Comparison of ENCODE assay signal across 2 cellular contexts in genomic region chr3:120502116-120502515, GRCh38.
TF ChIP-seq lines count a peak whose summit lies in the region.

No MANE protein-coding gene starts in this region.

TF ChIP-seq in HepG2, 621 proteins besides CTCF, POLR2A, EP300 and RAD21:
- TF ChIP-seq MAFK (conservative IDR thresholded peaks at IDR 0.05 in 1 of 2, IDR thresholded peaks at IDR 0.05 in 1 of 2; ENCODE audit: low read length in 2 of 2) = peak; percentile 53 to 78
- TF ChIP-seq FOXP4 (CRISPR knock-in tag; IDR thresholded peaks at IDR 0.05) = no peak
- no peak for TF ChIP-seq FIP1L1 (IDR thresholded peaks at IDR 0.05; ENCODE audit: borderline replicate concordance, insufficient read depth, low read depth, low read length)
- TF ChIP-seq ZNF296 (CRISPR knock-in tag; conservative IDR thresholded peaks at IDR 0.05) = no peak
- no peak for TF ChIP-seq BRCA1 (CRISPR knock-in tag; IDR thresholded peaks at IDR 0.05)
- TF ChIP-seq YEATS4 (CRISPR knock-in tag; IDR thresholded peaks at IDR 0.05; ENCODE audit: borderline replicate concordance) = no peak
- TF ChIP-seq HNRNPH1 (optimal IDR thresholded peaks at IDR 0.05; ENCODE audit: low read depth, low read length) = no peak
- TF ChIP-seq, protein P1, sequence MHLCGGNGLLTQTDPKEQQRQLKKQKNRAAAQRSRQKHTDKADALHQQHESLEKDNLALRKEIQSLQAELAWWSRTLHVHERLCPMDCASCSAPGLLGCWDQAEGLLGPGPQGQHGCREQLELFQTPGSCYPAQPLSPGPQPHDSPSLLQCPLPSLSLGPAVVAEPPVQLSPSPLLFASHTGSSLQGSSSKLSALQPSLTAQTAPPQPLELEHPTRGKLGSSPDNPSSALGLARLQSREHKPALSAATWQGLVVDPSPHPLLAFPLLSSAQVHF (CRISPR knock-in tag; IDR thresholded peaks at IDR 0.05) = no peak
- TF ChIP-seq ESRRA (CRISPR knock-in tag; IDR thresholded peaks at IDR 0.05; ENCODE audit: low read depth) = no peak
- no peak for TF ChIP-seq RFX5 (IDR thresholded peaks at IDR 0.05; ENCODE audit: low read depth, low read length)
- no peak for TF ChIP-seq PHB2 (IDR thresholded peaks at IDR 0.05; ENCODE audit: partially characterized antibody)
- TF ChIP-seq CBX1 (IDR thresholded peaks at IDR 0.05; ENCODE audit: low read depth) = no peak
- peak; percentile 57 for TF ChIP-seq MAFF (IDR thresholded peaks at IDR 0.05; ENCODE audit: low read depth, low read length)
- TF ChIP-seq THYN1 (CRISPR knock-in tag; IDR thresholded peaks at IDR 0.05; ENCODE audit: borderline replicate concordance, low read depth) = no peak

TF ChIP-seq in K562, 482 proteins besides CTCF, POLR2A, EP300 and RAD21:
- TF ChIP-seq RHOXF2B (CRISPR knock-in tag; conservative IDR thresholded peaks at IDR 0.05) (no peak), C11orf30 (IDR thresholded peaks at IDR 0.05; ENCODE audit: low read depth) (0 out of 2 replicates have a peak, but pooled peaks have one; percentile 7), TAF15 (IDR thresholded peaks at IDR 0.05; ENCODE audit: low read depth, low read length) (no peak), FOXA3 (CRISPR knock-in tag; conservative IDR thresholded peaks at IDR 0.05 in 1 of 2, IDR thresholded peaks at IDR 0.05 in 1 of 2) (no peak), ZNF316 (IDR thresholded peaks at IDR 0.05) (peak; percentile 72), POLR3G (IDR thresholded peaks at IDR 0.05; ENCODE audit: extremely low read depth, insufficient read length, insufficient replicate concordance) (no peak), LARP7 (IDR thresholded peaks at IDR 0.05) (no peak), ZNF507 (tag; conservative IDR thresholded peaks at IDR 0.05) (no peak), NONO (IDR thresholded peaks at IDR 0.05; ENCODE audit: low read depth in 2 of 2, low read length in 1 of 2) (no peak), MAFF (IDR thresholded peaks at IDR 0.05; ENCODE audit: low read length) (0 out of 2 replicates have a peak, but pooled peaks have one; percentile 4)
TF ChIP-seq in K562: peak in this region for 3.
